ENCODE assay signal across 2 cellular contexts in the genomic region with DNA sequence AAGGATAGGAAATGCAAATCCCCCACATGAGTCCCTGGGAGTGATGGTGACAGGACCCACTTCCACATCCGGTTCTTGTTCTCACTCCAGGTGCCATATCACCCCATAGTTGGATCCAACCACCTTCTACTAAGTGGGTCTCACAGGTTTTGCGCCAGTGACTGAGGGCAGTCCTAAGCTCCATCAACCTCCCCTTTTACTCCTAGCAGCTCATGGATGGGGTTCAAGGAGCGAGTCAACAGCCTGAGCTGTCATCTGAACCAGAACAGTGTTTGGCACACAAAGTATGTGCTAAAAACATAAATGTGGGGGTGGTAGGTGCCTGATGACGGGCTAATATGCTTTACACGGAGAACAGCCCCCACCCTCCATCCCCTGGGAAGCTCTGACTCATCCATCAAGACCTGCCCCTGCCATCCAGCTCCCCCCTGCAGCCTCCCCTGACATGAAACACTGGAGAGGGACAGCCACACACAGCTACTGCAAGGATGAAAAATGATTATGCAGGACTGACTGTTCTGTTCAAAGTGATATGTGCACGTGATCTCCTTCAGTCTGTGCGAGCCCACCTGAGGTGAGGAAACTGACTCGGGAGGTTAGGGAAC.
TF ChIP-seq lines count a peak whose summit lies in the region.

No MANE protein-coding gene starts in this region.

TF ChIP-seq in IMR-90, 13 proteins besides CTCF, POLR2A, EP300 and RAD21:
- TF ChIP-seq MAZ (IDR thresholded peaks at IDR 0.05; ENCODE audit: borderline replicate concordance, low read depth, low read length) (peak; percentile 45; the same call in 1 of the 2 replicates), CEBPB (IDR thresholded peaks at IDR 0.05; ENCODE audit: low read depth, low read length) (no peak)
TF ChIP-seq in IMR-90: peak in this region for 1.

TF ChIP-seq in WTC11, 78 proteins besides CTCF, POLR2A, EP300 and RAD21:
- TF ChIP-seq HMGA2 (CRISPR knock-in tag; IDR thresholded peaks at IDR 0.05) (no peak), EMX1 (CRISPR knock-in tag; IDR thresholded peaks at IDR 0.05) (no peak), ZNF396 (CRISPR knock-in tag; IDR thresholded peaks at IDR 0.05; ENCODE audit: borderline replicate concordance) (no peak), CREM (CRISPR knock-in tag; IDR thresholded peaks at IDR 0.05) (no peak), ZNF219 (CRISPR knock-in tag; IDR thresholded peaks at IDR 0.05; ENCODE audit: borderline replicate concordance) (no peak), CBFB (CRISPR knock-in tag; IDR thresholded peaks at IDR 0.05; ENCODE audit: low read depth) (no peak), ZNF532 (CRISPR knock-in tag; IDR thresholded peaks at IDR 0.05; ENCODE audit: borderline replicate concordance) (no peak), NR1H2 (CRISPR knock-in tag; IDR thresholded peaks at IDR 0.05) (no peak), ATF3 (CRISPR knock-in tag; conservative IDR thresholded peaks at IDR 0.05) (no peak), NFE2L1 (CRISPR knock-in tag; IDR thresholded peaks at IDR 0.05) (no peak), TCF7 (CRISPR knock-in tag; IDR thresholded peaks at IDR 0.05; ENCODE audit: low read depth) (no peak), SOX15 (CRISPR knock-in tag; IDR thresholded peaks at IDR 0.05) (no peak), SP1 (CRISPR knock-in tag; conservative IDR thresholded peaks at IDR 0.05) (no peak), E2F1 (CRISPR knock-in tag; IDR thresholded peaks at IDR 0.05) (no peak), CREB1 (CRISPR knock-in tag; IDR thresholded peaks at IDR 0.05) (no peak), ZNF425 (CRISPR knock-in tag; conservative IDR thresholded peaks at IDR 0.05) (no peak), FOXP1 (CRISPR knock-in tag; IDR thresholded peaks at IDR 0.05; ENCODE audit: borderline replicate concordance) (no peak)
- TF ChIP-seq, protein P1, sequence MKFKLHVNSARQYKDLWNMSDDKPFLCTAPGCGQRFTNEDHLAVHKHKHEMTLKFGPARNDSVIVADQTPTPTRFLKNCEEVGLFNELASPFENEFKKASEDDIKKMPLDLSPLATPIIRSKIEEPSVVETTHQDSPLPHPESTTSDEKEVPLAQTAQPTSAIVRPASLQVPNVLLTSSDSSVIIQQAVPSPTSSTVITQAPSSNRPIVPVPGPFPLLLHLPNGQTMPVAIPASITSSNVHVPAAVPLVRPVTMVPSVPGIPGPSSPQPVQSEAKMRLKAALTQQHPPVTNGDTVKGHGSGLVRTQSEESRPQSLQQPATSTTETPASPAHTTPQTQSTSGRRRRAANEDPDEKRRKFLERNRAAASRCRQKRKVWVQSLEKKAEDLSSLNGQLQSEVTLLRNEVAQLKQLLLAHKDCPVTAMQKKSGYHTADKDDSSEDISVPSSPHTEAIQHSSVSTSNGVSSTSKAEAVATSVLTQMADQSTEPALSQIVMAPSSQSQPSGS (CRISPR knock-in tag; IDR thresholded peaks at IDR 0.05; ENCODE audit: borderline replicate concordance, low read depth), result no peak
